9 cellular contexts compared by ENCODE assay signal in genomic region chr12:646303-647038, GRCh38. TPM values are rescaled to one million over a fixed set of nuclear protein-coding genes. Genes with fewer than 3 reads are reported as not detected.
DNase-seq lines count a peak whose midpoint lies in the region; ATAC-seq and TF ChIP-seq lines count a peak whose summit lies in the region.
"Had no signal": no experiment of that assay in that cellular context is flagged by ENCODE, and none has a peak within 500 bp of the region (broad histone marks: within the 10 kb centered on the region; RNA-seq: fewer than 3 reads in every experiment).

No MANE protein-coding gene starts in this region.

- no peaks in the 10 kb centered on the region for H3K27me3 Mint-ChIP-seq in naive thymus-derived CD4-positive, alpha-beta T cell

- intact Hi-C loops in adrenal gland (cut with DNase I) (loop anchor here in 1 of 2 donors (10.0 kb wide), 1 partner anchor 72 kb away; no protein-coding TSS in a partner anchor), transverse colon (cut with DNase I; ENCODE audit: low total_unique reads) (no loop called here), posterior cingulate gyrus (cut with DNase I) (loop anchor here (10.0 kb wide), 1 partner anchor 72 kb away; no protein-coding TSS in a partner anchor)
- intact Hi-C loops in naive thymus-derived CD4-positive, alpha-beta T cell (cut with micrococcal nuclease): no loop called here

- peaks cover 0 to 13% (median 0%) of the 10 kb centered on the region in 5 donors for H3K36me3 Mint-ChIP-seq in naive thymus-derived CD4-positive, alpha-beta T cell

- H3K36me3 ChIP-seq in adrenal gland (replicated peaks in 1 of 2) (no peaks in the 10 kb centered on the region), transverse colon (no peaks in the 10 kb centered on the region)
- no peaks in the 10 kb centered on the region for H3K36me3 ChIP-seq in naive thymus-derived CD4-positive, alpha-beta T cell (ENCODE audit: control insufficient read depth in 2 of 3, insufficient read depth in 3 of 3, low read length in 3 of 3)

- 69 to 85% (median 76%) methylated on average over 12 of the region's 12 CpGs for WGBS in adrenal gland, 4 donors
- 79 to 86% methylated on average over 5 to 12 of the region's 12 CpGs for WGBS in transverse colon (ENCODE audit: low coverage in 1 of 2), 2 donors

- DNase-seq in adrenal gland (peak in 4 of 7 donors; percentile 17 to 48 (median 35)), fibroblast of pulmonary artery (ENCODE audit: low read depth) (peak; percentile 52), transverse colon (no peak), posterior cingulate gyrus (no peak), NCI-H2227 (lab: John Stamatoyannopoulos, UW; ENCODE audit: unreplicated experiment) (no peak)
- no peak for DNase-seq in naive thymus-derived CD4-positive, alpha-beta T cell

- H3K4me3 ChIP-seq in adrenal gland (no peak overlapping the region), fibroblast of pulmonary artery (replicated peaks; ENCODE audit: low read depth, low read length) (no peak overlapping the region), transverse colon (no peak overlapping the region)
- H3K4me3 ChIP-seq in naive thymus-derived CD4-positive, alpha-beta T cell (ENCODE audit: low read length): no peak overlapping the region

- peaks cover 12 to 52% (median 36%) of the 10 kb centered on the region in 7 donors for H3K4me1 Mint-ChIP-seq in naive thymus-derived CD4-positive, alpha-beta T cell

- POLR2A ChIA-PET in naive thymus-derived CD4-positive, alpha-beta T cell (lab: Charles Lee): no interaction called here

- peak overlapping the region in 6 of 9 donors; percentile 7 to 79 (median 35) for H3K27ac Mint-ChIP-seq in naive thymus-derived CD4-positive, alpha-beta T cell
- H3K27ac Mint-ChIP-seq: activated T-helper 1 cell treated with anti-CD3 and anti-CD28 coated beads, Interleukin-12 subunit alpha, Interleukin-12 subunit beta, Interleukin-2, Interleukin-4 antibody, amounts not matched to agents 30 ng/mL and 10 ng/mL and 1 ng/mL, durations not matched to agents 14 hours and 24 hours and 36 hours had no signal

- CTCF ChIA-PET in naive thymus-derived CD4-positive, alpha-beta T cell (lab: Charles Lee): interaction anchor here (1.8 kb wide), 1 partner anchor 105 kb away, joined by 10 read pairs; the partner anchor contains the start of gene WNK1

- no peak for TF ChIP-seq EP300 in transverse colon (IDR thresholded peaks at IDR 0.05; ENCODE audit: low read depth)

- no peaks in the 10 kb centered on the region for H3K9me3 ChIP-seq in adrenal gland (replicated peaks in 1 of 3)
- no peaks in the 10 kb centered on the region for H3K9me3 ChIP-seq in naive thymus-derived CD4-positive, alpha-beta T cell (ENCODE audit: control insufficient read depth in 2 of 3, low read length in 3 of 3)
- H3K9me3 ChIP-seq in transverse colon: no peaks in the 10 kb centered on the region

- H3K4me3 Mint-ChIP-seq in naive thymus-derived CD4-positive, alpha-beta T cell: no peak overlapping the region
- H3K4me3 Mint-ChIP-seq: activated T-helper 1 cell treated with anti-CD3 and anti-CD28 coated beads, Interleukin-12 subunit alpha, Interleukin-12 subunit beta, Interleukin-2, Interleukin-4 antibody, amounts not matched to agents 30 ng/mL and 10 ng/mL and 1 ng/mL, durations not matched to agents 14 hours and 24 hours and 36 hours had no signal

- peaks cover 34 to 42% of the 10 kb centered on the region in 2 donors for H3K4me1 ChIP-seq in adrenal gland (replicated peaks in 1 of 2)
- H3K4me1 ChIP-seq in naive thymus-derived CD4-positive, alpha-beta T cell (ENCODE audit: control insufficient read depth in 2 of 2, insufficient read depth in 2 of 2, low read length in 2 of 2): peaks cover 11 to 16% of the 10 kb centered on the region in 2 donors
- peaks cover 6 to 42% (median 29%) of the 10 kb centered on the region in 4 donors for H3K4me1 ChIP-seq in transverse colon

- peak overlapping the region; percentile 70 to 99 (median 93) for H3K27ac ChIP-seq in adrenal gland
- H3K27ac ChIP-seq in naive thymus-derived CD4-positive, alpha-beta T cell (ENCODE audit: low read depth, low read length): no peak overlapping the region
- H3K27ac ChIP-seq in transverse colon: peak overlapping the region; percentile 93 to 98 (median 95)

- TF ChIP-seq POLR2A in adrenal gland (IDR thresholded peaks at IDR 0.05) (no peak), transverse colon (IDR thresholded peaks at IDR 0.05) (no peak)

- TF ChIP-seq CTCF in adrenal gland (IDR thresholded peaks at IDR 0.05) (no peak), fibroblast of pulmonary artery (IDR thresholded peaks at IDR 0.05; ENCODE audit: low read length, missing control alignments) (no peak), transverse colon (IDR thresholded peaks at IDR 0.05) (no peak)

- in situ Hi-C loops in transverse colon (cut with MboI; ENCODE audit: low pct_ligation_motif_present in 1 of 4, low pct_unique_long_range_greater_than_20kb in 1 of 4, low sequenced_read_pairs in 3 of 4): no loop called here

- ATAC-seq in naive thymus-derived CD4-positive, alpha-beta T cell: no peak
- ATAC-seq in HG02759 (IDR thresholded peaks at IDR 0.05; ENCODE audit: unreplicated experiment): no peak

- H3K9me3 Mint-ChIP-seq in naive thymus-derived CD4-positive, alpha-beta T cell: no peaks in the 10 kb centered on the region
- H3K9me3 Mint-ChIP-seq: activated T-helper 1 cell treated with anti-CD3 and anti-CD28 coated beads, Interleukin-12 subunit alpha, Interleukin-12 subunit beta, Interleukin-2, Interleukin-4 antibody, amounts not matched to agents 30 ng/mL and 10 ng/mL and 1 ng/mL, durations not matched to agents 14 hours and 24 hours and 36 hours had no signal

- no peaks in the 10 kb centered on the region for H3K27me3 ChIP-seq in adrenal gland
- no peaks in the 10 kb centered on the region for H3K27me3 ChIP-seq in naive thymus-derived CD4-positive, alpha-beta T cell (ENCODE audit: control insufficient read depth in 2 of 2, insufficient read depth in 2 of 2, low read length in 2 of 2)
- no peaks in the 10 kb centered on the region for H3K27me3 ChIP-seq in transverse colon

RNA-seq across cellular contexts. Expression of gene NINJ2, which starts 16.8 kb away (rescaled TPM):
- total RNA-seq in adrenal gland (1 to 10 TPM; 1.1 to 9.1 (median 2.2) TPM), transverse colon (1 to 10 TPM; 1.4 to 8.0 (median 5.6) TPM)
- polyA plus RNA-seq in adrenal gland: 1 to 10 TPM; 1.8 to 2.5 (median 2.0) TPM
- 10 to 100 TPM in 1 of 5 experiments, 1 to 10 TPM in 3, under 1 TPM in 1; 0.84 to 11.2 (median 2.1) TPM for total RNA-seq in naive thymus-derived CD4-positive, alpha-beta T cell
- polyA plus RNA-seq in naive thymus-derived CD4-positive, alpha-beta T cell: 10 to 100 TPM in 1 of 2 donors, 1 to 10 TPM in 1; 8.8 to 10.0 TPM
- total RNA-seq: H1 had no signal

Comparison
In these comparisons a context has a peak if more than half of its experiments do, and no peak if none do; other contexts are left out.
1. DNase-seq: peak in adrenal gland (4 of 7) and fibroblast of pulmonary artery (single experiment); none in naive thymus-derived CD4-positive, alpha-beta T cell (0 of 9), transverse colon (single experiment), posterior cingulate gyrus (0 of 10) and NCI-H2227 (single experiment).